Comparison of ENCODE assay signal across 30 cellular contexts in the genomic region with DNA sequence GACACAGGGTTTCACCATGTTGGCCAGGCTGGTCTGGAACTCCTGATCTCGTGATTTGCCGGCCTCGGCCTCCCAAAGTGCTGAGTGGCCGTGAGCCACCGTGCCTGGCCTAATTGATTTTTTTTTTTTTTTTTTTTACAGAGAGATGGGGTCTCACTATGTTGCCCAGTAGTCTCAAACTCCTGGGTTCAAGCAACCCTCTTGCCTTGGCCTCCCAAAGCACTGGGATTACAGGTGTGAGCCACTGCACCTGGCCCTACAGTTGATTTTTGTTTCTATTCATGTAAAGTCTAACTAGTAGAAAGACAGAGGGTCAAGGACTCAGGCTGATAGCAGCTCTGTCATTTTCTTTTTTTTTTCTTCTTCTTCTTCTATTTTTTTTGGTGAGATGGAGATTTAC. TPM values are rescaled to one million over a fixed set of nuclear protein-coding genes. Genes with fewer than 3 reads are reported as not detected.
"Had no signal": no experiment of that assay in that cellular context is flagged by ENCODE, and none has a peak within 500 bp of the region (broad histone marks: within the 10 kb centered on the region; RNA-seq: fewer than 3 reads in every experiment).

No MANE protein-coding gene starts in this region.

- H3K36me3 Mint-ChIP-seq: activated naive CD4-positive, alpha-beta T cell treated with anti-CD3 and anti-CD28 coated beads, Interleukin-2, amount 10 ng/mL, durations not matched to agents 7 days and 5 days; activated naive CD8-positive, alpha-beta T cell treated with anti-CD3 and anti-CD28 coated beads for 36 hours; T-cell had no signal

- H3K27ac Mint-ChIP-seq: activated CD4-positive, alpha-beta T cell treated with anti-CD3 and anti-CD28 coated beads for 36 hours; activated CD8-positive, alpha-beta T cell treated with anti-CD3 and anti-CD28 coated beads for 36 hours; activated naive CD4-positive, alpha-beta T cell treated with anti-CD3 and anti-CD28 coated beads, Interleukin-2, amount 10 ng/mL, durations not matched to agents 7 days and 5 days; activated naive CD8-positive, alpha-beta T cell treated with anti-CD3 and anti-CD28 coated beads for 36 hours; activated T-cell treated with anti-CD3 and anti-CD28 coated beads, Interleukin-2, amount 50 U/mL, for 72 hours; activated T-helper 2 cell treated with anti-CD3 and anti-CD28 coated beads, Interferon-gamma antibody, Interleukin-2, Interleukin-4, amounts not matched to agents 10 μg/mL and 5 μg/mL and 100 μg/mL, durations not matched to agents 14 hours and 24 hours and 36 hours; T-cell had no signal

- ATAC-seq: activated CD4-positive, alpha-beta T cell treated with anti-CD3 and anti-CD28 coated beads for 36 hours; activated CD8-positive, alpha-beta T cell treated with anti-CD3 and anti-CD28 coated beads for 36 hours; activated T-cell treated with anti-CD3 and anti-CD28 coated beads, Interleukin-2, amount 50 U/mL, for 72 hours; T-cell had no signal

- H3K27me3 Mint-ChIP-seq: activated CD8-positive, alpha-beta T cell treated with anti-CD3 and anti-CD28 coated beads for 36 hours had no signal

- DNase-seq: activated CD4-positive, alpha-beta T cell treated with anti-CD3 and anti-CD28 coated beads for 36 hours; activated CD4-positive, alpha-beta T cell treated with anti-CD3 and anti-CD28 coated beads, Interleukin-2, amount 50 U/mL, for 1 hour; activated CD8-positive, alpha-beta memory T cell treated with anti-CD3 and anti-CD28 coated beads, Interleukin-2, amount 50 U/mL, for 4 hours; activated CD8-positive, alpha-beta T cell treated with anti-CD3 and anti-CD28 coated beads for 36 hours; activated gamma-delta T cell treated with Interleukin-2 at 50 U/mL for 16 hours; activated naive CD4-positive, alpha-beta T cell treated with anti-CD3 and anti-CD28 coated beads, Interleukin-2, amount 10 ng/mL, durations not matched to agents 7 days and 5 days; activated naive CD8-positive, alpha-beta T cell treated with anti-CD3 and anti-CD28 coated beads for 36 hours; activated T-cell treated with anti-CD3 and anti-CD28 coated beads, Interleukin-2, amount 50 U/mL, for 72 hours; cerebellar nuclear complex; KG1; NCI-H1048; NCI-H146; NCI-H187 treated with DMSO at 0.1 percent for 48 hours; NCI-H2081 treated with DMSO at 0.1 percent for 48 hours; NCI-H2171 treated with DMSO at 0.1 percent for 48 hours; NCI-H226; NCI-H526; NCI-H82; SIG-M5; T-cell had no signal

- H3K27ac ChIP-seq: VCaP had no signal

- H3K4me3 Mint-ChIP-seq: activated CD4-positive, alpha-beta T cell treated with anti-CD3 and anti-CD28 coated beads for 36 hours; activated CD8-positive, alpha-beta T cell treated with anti-CD3 and anti-CD28 coated beads for 36 hours; activated naive CD4-positive, alpha-beta T cell treated with anti-CD3 and anti-CD28 coated beads, Interleukin-2, amount 10 ng/mL, durations not matched to agents 7 days and 5 days; activated naive CD8-positive, alpha-beta T cell treated with anti-CD3 and anti-CD28 coated beads for 36 hours; activated T-cell treated with anti-CD3 and anti-CD28 coated beads, Interleukin-2, amount 50 U/mL, for 72 hours; T-cell had no signal

- H3K4me1 Mint-ChIP-seq: activated CD4-positive, alpha-beta T cell treated with anti-CD3 and anti-CD28 coated beads for 36 hours; activated naive CD4-positive, alpha-beta T cell treated with anti-CD3 and anti-CD28 coated beads, Interleukin-2, amount 10 ng/mL, durations not matched to agents 7 days and 5 days; activated naive CD8-positive, alpha-beta T cell treated with anti-CD3 and anti-CD28 coated beads for 36 hours had no signal

RNA-seq across cellular contexts. Expression of a gene that starts 21.8 kb away (rescaled TPM):
- total RNA-seq: activated CD4-positive, alpha-beta T cell treated with anti-CD3 and anti-CD28 coated beads for 36 hours; activated CD8-positive, alpha-beta T cell treated with anti-CD3 and anti-CD28 coated beads for 36 hours; activated naive CD8-positive, alpha-beta T cell treated with anti-CD3 and anti-CD28 coated beads for 36 hours; activated T-cell treated with anti-CD3 and anti-CD28 coated beads, Interleukin-2, amount 50 U/mL, for 72 hours; activated T-helper 2 cell treated with anti-CD3 and anti-CD28 coated beads, Interferon-gamma antibody, Interleukin-2, Interleukin-4, amounts not matched to agents 10 μg/mL and 5 μg/mL and 100 μg/mL, durations not matched to agents 14 hours and 24 hours and 36 hours; cardiac septum; LHCN-M2; M059J; NCI-H460; OCI-LY7; RPMI7951; T-cell; T-helper 2 cell treated with Interferon-gamma antibody and Interleukin-4, amounts not matched to agents 100 ng/mL and 5 ng/mL, for 36 hours had no signal
- polyA plus RNA-seq: adipose tissue had no signal

RNA-seq across cellular contexts. Expression of a gene that starts 24.7 kb away (rescaled TPM):
- total RNA-seq: LHCN-M2 had no signal

RNA-seq across cellular contexts. Expression of a gene that starts 30.4 kb away (rescaled TPM):
- total RNA-seq: activated CD4-positive, alpha-beta T cell treated with anti-CD3 and anti-CD28 coated beads for 36 hours; activated CD8-positive, alpha-beta T cell treated with anti-CD3 and anti-CD28 coated beads for 36 hours; activated naive CD8-positive, alpha-beta T cell treated with anti-CD3 and anti-CD28 coated beads for 36 hours; LHCN-M2; M059J; OCI-LY7; T-cell; T-helper 2 cell treated with Interferon-gamma antibody and Interleukin-4, amounts not matched to agents 100 ng/mL and 5 ng/mL, for 36 hours had no signal
